22 cellular contexts compared by ENCODE assay signal in genomic region chr17:65498831-65499230, GRCh38.
DNase-seq lines count a peak whose midpoint lies in the region; ATAC-seq and TF ChIP-seq lines count a peak whose summit lies in the region.
"Had no signal": no experiment of that assay in that cellular context is flagged by ENCODE, and none has a peak within 500 bp of the region (broad histone marks: within the 10 kb centered on the region; RNA-seq: fewer than 3 reads in every experiment).

No MANE protein-coding gene starts in this region.

- H3K27me3 Mint-ChIP-seq in endodermal cell (ENCODE audit: insufficient read depth): no peaks in the 10 kb centered on the region

- POLR2A ChIA-PET in SK-N-SH (lab: Yijun Ruan, JAX): no interaction called here

- ATAC-seq in SK-N-SH treated with all-trans-retinoic acid at 6 μM for 48 hours (peak; percentile 24; the same call in 1 of the 3 replicates), HG03432 (IDR thresholded peaks at IDR 0.05; ENCODE audit: unreplicated experiment) (no peak)
- ATAC-seq: GM12878 had no signal

- TF ChIP-seq EP300 in SK-N-SH (IDR thresholded peaks at IDR 0.05; ENCODE audit: borderline replicate concordance in 1 of 2, low read depth in 1 of 2, low read length in 1 of 2): no peak

- no peak overlapping the region for H3K4me3 Mint-ChIP-seq in endodermal cell
- H3K4me3 Mint-ChIP-seq: B cell had no signal

- H3K4me1 ChIP-seq in SK-N-SH (ENCODE audit: control insufficient read depth in 1 of 2, insufficient read depth in 2 of 2, low read depth in 1 of 2, low read length in 1 of 2): no peaks in the 10 kb centered on the region
- peaks cover 3% of the 10 kb centered on the region for H3K4me1 ChIP-seq in endodermal cell (ENCODE audit: control insufficient read depth, insufficient read depth, low read length)
- H3K4me1 ChIP-seq in mammary epithelial cell (ENCODE audit: insufficient read depth, low read length): no peaks in the 10 kb centered on the region

- H3K4me1 Mint-ChIP-seq in endodermal cell: peaks cover 20% of the 10 kb centered on the region
- H3K4me1 Mint-ChIP-seq: B cell had no signal

- TF ChIP-seq RAD21 in SK-N-SH (IDR thresholded peaks at IDR 0.05; ENCODE audit: low read length): no peak

- H2AFZ ChIP-seq in SK-N-SH (ENCODE audit: low read depth): no peak overlapping the region
- no peak overlapping the region for H2AFZ ChIP-seq in mammary epithelial cell (ENCODE audit: low read depth, low read length)

- BruUV-seq in mammary epithelial cell (replicated peaks; lab: Mats Ljungman, UMichigan): no TSS peak

- in situ Hi-C loops in mammary epithelial cell (cut with MboI; ENCODE audit: low sequenced_read_pairs in 2 of 2): no loop called here

- H3K36me3 ChIP-seq in SK-N-SH (replicated peaks in 1 of 2; ENCODE audit: control insufficient read depth in 1 of 2, insufficient read depth in 2 of 2, low read length in 1 of 2): no peaks in the 10 kb centered on the region
- no peaks in the 10 kb centered on the region for H3K36me3 ChIP-seq in endodermal cell (ENCODE audit: control insufficient read depth, insufficient read depth, low read length)
- H3K36me3 ChIP-seq in mammary epithelial cell (ENCODE audit: insufficient read depth, low read length): no peaks in the 10 kb centered on the region

- H3K9me3 ChIP-seq in SK-N-SH (no peaks in the 10 kb centered on the region), endodermal cell (ENCODE audit: control insufficient read depth, low read length) (no peaks in the 10 kb centered on the region), mammary epithelial cell (replicated peaks; ENCODE audit: insufficient read depth, low read length) (no peaks in the 10 kb centered on the region)

- H3K27ac ChIP-seq in SK-N-SH (ENCODE audit: low read depth in 2 of 2, low read length in 1 of 2) (no peak overlapping the region), endodermal cell (ENCODE audit: low read depth, low read length) (peak overlapping the region; percentile 63), mammary epithelial cell (ENCODE audit: insufficient read depth, low read depth, low read length) (no peak overlapping the region), coronary artery (no peak overlapping the region)
- H3K27ac ChIP-seq: 22Rv1, HL-60, KMS-11 had no signal

- CTCF ChIA-PET in SK-N-SH (lab: Yijun Ruan, JAX): interaction anchor here (1.0 to 1.3 kb wide), 3 partner anchors 32 to 60 kb away, joined by 3 to 5 read pairs (median 3); no protein-coding TSS in a partner anchor
- CTCF ChIA-PET in mammary epithelial cell (lab: Charles Lee; ENCODE audit: low non-redundant PET): no interaction called here

- H3F3A ChIP-seq in SK-N-SH (replicated peaks; ENCODE audit: insufficient read depth): no peaks in the 10 kb centered on the region

- H3K27ac Mint-ChIP-seq in endodermal cell: no peak overlapping the region
- H3K27ac Mint-ChIP-seq: B cell had no signal

- intact Hi-C loops in mammary epithelial cell (cut with micrococcal nuclease): no loop called here

- H3K4me3 ChIP-seq in SK-N-SH (ENCODE audit: low read depth in 2 of 2, low read length in 1 of 2) (no peak overlapping the region), endodermal cell (ENCODE audit: low read length) (no peak overlapping the region), mammary epithelial cell (replicated peaks in 1 of 3; ENCODE audit: insufficient read depth in 1 of 3, low read depth in 2 of 3, low read length in 3 of 3) (no peak overlapping the region), coronary artery (no peak overlapping the region)
- H3K4me3 ChIP-seq: GM12878 had no signal

- no peaks in the 10 kb centered on the region for H3K9me3 Mint-ChIP-seq in endodermal cell

- TF ChIP-seq CTCF in SK-N-SH (IDR thresholded peaks at IDR 0.05): no peak
- TF ChIP-seq CTCF in endodermal cell (conservative IDR thresholded peaks at IDR 0.05): no peak
- no peak for TF ChIP-seq CTCF in mammary epithelial cell (conservative IDR thresholded peaks at IDR 0.05 in 1 of 2, IDR thresholded peaks at IDR 0.05 in 1 of 2; ENCODE audit: extremely low read depth in 1 of 2, insufficient read depth in 1 of 2, low read depth in 1 of 2, low read length in 2 of 2)
- TF ChIP-seq CTCF in coronary artery (IDR thresholded peaks at IDR 0.05): no peak

- no peaks in the 10 kb centered on the region for H3K9me2 ChIP-seq in SK-N-SH

- H3K27me3 ChIP-seq in SK-N-SH (ENCODE audit: insufficient read depth): peaks cover 13% of the 10 kb centered on the region
- no peaks in the 10 kb centered on the region for H3K27me3 ChIP-seq in endodermal cell (ENCODE audit: control insufficient read depth, insufficient read depth, low read length, poor library complexity, severe bottlenecking)
- no peaks in the 10 kb centered on the region for H3K27me3 ChIP-seq in mammary epithelial cell (ENCODE audit: insufficient read depth, low read length)

- H3K36me3 Mint-ChIP-seq in endodermal cell (ENCODE audit: low read depth): no peaks in the 10 kb centered on the region

- H3K9ac ChIP-seq in SK-N-SH: no peak overlapping the region
- no peak overlapping the region for H3K9ac ChIP-seq in endodermal cell (ENCODE audit: extremely low read depth, low read length, poor library complexity, severe bottlenecking)
- no peak overlapping the region for H3K9ac ChIP-seq in mammary epithelial cell (ENCODE audit: insufficient read depth, low read length)
- H3K9ac ChIP-seq: KMS-11 had no signal

- no peaks in the 10 kb centered on the region for H4K20me1 ChIP-seq in SK-N-SH (ENCODE audit: insufficient read depth)
- no peaks in the 10 kb centered on the region for H4K20me1 ChIP-seq in mammary epithelial cell (ENCODE audit: insufficient read depth, low read length)

- no peak for DNase-seq in SK-N-SH
- no peak for DNase-seq in endodermal cell
- DNase-seq in medulla oblongata (ENCODE audit: extremely low spot score): peak; percentile 82
- DNase-seq in superior temporal gyrus (ENCODE audit: extremely low spot score): peak; percentile 27
- no peak for DNase-seq in mammary epithelial cell
- DNase-seq in coronary artery (ENCODE audit: low spot score): no peak
- DNase-seq: COR-L47, DMS153, NCI-H1417, NCI-H187, NCI-H2107, NCI-H2227 treated with DMSO at 0.1 percent for 48 hours, NCI-H510A treated with DMSO at 0.1 percent for 48 hours, NCI-H774, Right ventricle myocardium superior had no signal

- dilution Hi-C loops in mammary epithelial cell (cut with HindIII; ENCODE audit: low sequenced_read_pairs): no loop called here

- H3K79me2 ChIP-seq in SK-N-SH (ENCODE audit: insufficient read depth) (no peaks in the 10 kb centered on the region), mammary epithelial cell (ENCODE audit: insufficient read depth, low read length) (no peaks in the 10 kb centered on the region)

- 52% methylated on average over 4 of the region's 4 CpGs for WGBS in SK-N-SH (ENCODE audit: low lambda C conversion rate)
- 77 to 87% methylated on average over 4 of the region's 4 CpGs for whole genome bisulfite sequencing in endodermal cell (ENCODE audit: insufficient coverage in 1 of 2, insufficient read length in 1 of 2), 2 experiments
- 0% methylated on average over 2 of the region's 4 CpGs for WGBS in mammary epithelial cell (ENCODE audit: low coverage, missing lambda C conversion rate)

- H3K4me2 ChIP-seq in SK-N-SH (no peak overlapping the region), mammary epithelial cell (ENCODE audit: insufficient read depth, low read depth, low read length) (no peak overlapping the region)
- H3K4me2 ChIP-seq: KMS-11 had no signal

TF ChIP-seq in SK-N-SH treated with all-trans-retinoic acid at 6 μM for 48 hours, 23 proteins besides CTCF, POLR2A, EP300 and RAD21 (continues in another document):
- TF ChIP-seq PATZ1 (CRISPR knock-in tag; IDR thresholded peaks at IDR 0.05; ENCODE audit: borderline replicate concordance): no peak
- TF ChIP-seq ZC3H10 (CRISPR knock-in tag; IDR thresholded peaks at IDR 0.05): no peak
- no peak for TF ChIP-seq SNAI2 (CRISPR knock-in tag; IDR thresholded peaks at IDR 0.05)
- no peak for TF ChIP-seq PPARA (CRISPR knock-in tag; IDR thresholded peaks at IDR 0.05; ENCODE audit: borderline replicate concordance)

TF ChIP-seq in SK-N-SH, 30 proteins besides CTCF, POLR2A, EP300 and RAD21 (continues in another document):
- TF ChIP-seq EZH2phosphoT487 (IDR thresholded peaks at IDR 0.05; ENCODE audit: borderline replicate concordance, low read depth): no peak
- no peak for TF ChIP-seq ZBTB33 (IDR thresholded peaks at IDR 0.05; ENCODE audit: borderline replicate concordance, low read depth)
- TF ChIP-seq MXI1 (IDR thresholded peaks at IDR 0.05; ENCODE audit: low read depth, low read length): no peak
- TF ChIP-seq RXRA (IDR thresholded peaks at IDR 0.05; ENCODE audit: borderline replicate concordance, low read depth): no peak
- TF ChIP-seq TCF12 (IDR thresholded peaks at IDR 0.05): no peak
- no peak for TF ChIP-seq TEAD4 (IDR thresholded peaks at IDR 0.05; ENCODE audit: borderline replicate concordance, insufficient read depth)
- TF ChIP-seq TAF1 (IDR thresholded peaks at IDR 0.05; ENCODE audit: borderline replicate concordance, low read depth, low read length): no peak
- no peak for TF ChIP-seq RCOR1 (IDR thresholded peaks at IDR 0.05; ENCODE audit: low read length)
- no peak for TF ChIP-seq GATA2 (CRISPR knock-in tag; IDR thresholded peaks at IDR 0.05)
- no peak for TF ChIP-seq FOSL2 (IDR thresholded peaks at IDR 0.05; ENCODE audit: borderline replicate concordance, low read depth)
- TF ChIP-seq FOXJ3 (CRISPR knock-in tag; IDR thresholded peaks at IDR 0.05): no peak
- no peak for TF ChIP-seq POLR2AphosphoS5 (IDR thresholded peaks at IDR 0.05; ENCODE audit: low read depth, low read length)
- no peak for TF ChIP-seq FOXM1 (IDR thresholded peaks at IDR 0.05; ENCODE audit: low read depth)

Comparison
In these comparisons a context has a peak if more than half of its experiments do, and no peak if none do; other contexts are left out.
1. DNase-seq: peak in medulla oblongata (single experiment) and superior temporal gyrus (single experiment); none in SK-N-SH (single experiment), endodermal cell (single experiment), mammary epithelial cell (single experiment) and coronary artery (single experiment).